In the genomic region with DNA sequence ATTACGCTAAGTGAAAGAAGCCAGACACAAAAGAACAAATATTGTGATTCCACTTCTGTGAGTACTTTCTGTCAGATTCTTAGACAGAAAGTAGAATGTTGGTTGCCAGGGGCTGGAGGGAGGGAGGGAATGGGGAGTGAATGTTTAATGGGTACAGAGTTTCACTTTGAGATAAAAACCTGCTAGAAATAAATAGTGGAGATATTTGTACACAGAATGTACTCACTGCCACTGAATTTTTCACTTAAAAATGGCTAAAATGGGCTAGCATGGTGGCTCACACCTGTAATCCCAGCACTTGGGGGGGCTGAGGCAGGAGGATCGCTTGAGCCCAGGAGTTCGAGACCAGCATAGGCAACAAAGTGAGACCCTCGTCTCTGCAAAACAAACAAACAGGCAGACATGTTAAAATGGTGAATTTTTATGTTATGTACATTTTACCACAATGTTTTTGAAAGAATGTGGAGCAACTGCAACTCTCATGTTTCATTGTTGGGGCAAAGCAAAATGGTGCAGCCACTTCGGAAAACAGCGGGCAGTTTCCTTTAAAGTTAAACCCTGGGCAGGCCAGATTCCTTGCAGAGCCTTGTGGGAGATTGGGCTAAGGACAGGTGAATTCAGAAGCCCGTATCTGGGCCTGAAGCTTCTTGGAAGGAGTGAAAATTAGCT, we compare ENCODE assay signal across 20 cellular contexts.
DNase-seq lines count a peak whose midpoint lies in the region; ATAC-seq and TF ChIP-seq lines count a peak whose summit lies in the region.
"Had no signal": no experiment of that assay in that cellular context is flagged by ENCODE, and none has a peak within 500 bp of the region (broad histone marks: within the 10 kb centered on the region; RNA-seq: fewer than 3 reads in every experiment).

No MANE protein-coding gene starts in this region.

- H2BK120ac ChIP-seq in neuronal stem cell (ENCODE audit: low read depth, low read length): no peak overlapping the region

- no peak for ATAC-seq in HG03354 (IDR thresholded peaks at IDR 0.05; ENCODE audit: poor library complexity, severe bottlenecking, unreplicated experiment)

- no peak overlapping the region for H3K4me3 Mint-ChIP-seq in CD8-positive, alpha-beta memory T cell
- H3K4me3 Mint-ChIP-seq: CD14-positive monocyte; CD4-positive, alpha-beta memory T cell; CD4-positive, CD25-positive, alpha-beta regulatory T cell had no signal

- peaks cover 0 to 2% (median 0%) of the 10 kb centered on the region in 5 donors for H3K9me3 Mint-ChIP-seq in CD8-positive, alpha-beta memory T cell
- H3K9me3 Mint-ChIP-seq: CD4-positive, alpha-beta memory T cell had no signal

- H3K27ac ChIP-seq in cingulate gyrus (ENCODE audit: low read depth, low read length) (peak overlapping the region; percentile 21), neuronal stem cell (replicated peaks; ENCODE audit: low read length) (no peak overlapping the region), testis (no peak overlapping the region), caudate nucleus (ENCODE audit: low read depth, low read length) (no peak overlapping the region)
- no peak overlapping the region for H3K27ac ChIP-seq in CD8-positive, alpha-beta memory T cell (ENCODE audit: low read depth, low read length)
- H3K27ac ChIP-seq: BLaER1 had no signal

- no peak overlapping the region for H3K23ac ChIP-seq in neuronal stem cell (ENCODE audit: low read depth, low read length, poor library complexity)

- intact Hi-C loops in testis (cut with DNase I; ENCODE audit: low total_unique reads): no loop called here

- no peak overlapping the region for H4K8ac ChIP-seq in neuronal stem cell (ENCODE audit: low read depth, low read length)

- H3K79me1 ChIP-seq in neuronal stem cell (ENCODE audit: low read depth, low read length): no peaks in the 10 kb centered on the region

- no peak overlapping the region for H4K91ac ChIP-seq in neuronal stem cell (ENCODE audit: low read depth, low read length, poor library complexity)

- no peak overlapping the region for H2BK5ac ChIP-seq in neuronal stem cell (ENCODE audit: low read length)

- H2AFZ ChIP-seq in neuronal stem cell (ENCODE audit: low read length): no peak overlapping the region

- H3K4ac ChIP-seq in neuronal stem cell (ENCODE audit: low read length): no peak overlapping the region

- H3K4me1 ChIP-seq in neuronal stem cell (ENCODE audit: control insufficient read depth in 2 of 2, insufficient read depth in 1 of 2, low read depth in 1 of 2, low read length in 2 of 2) (no peaks in the 10 kb centered on the region), testis (no peaks in the 10 kb centered on the region)
- no peaks in the 10 kb centered on the region for H3K4me1 ChIP-seq in CD8-positive, alpha-beta memory T cell (ENCODE audit: insufficient read depth, low read length)
- H3K4me1 ChIP-seq: BE2C, BLaER1 had no signal

- TF ChIP-seq CTCF in testis (IDR thresholded peaks at IDR 0.05): no peak

- peaks cover 2 to 6% of the 10 kb centered on the region in 2 donors for H3K27me3 Mint-ChIP-seq in CD8-positive, alpha-beta memory T cell
- H3K27me3 Mint-ChIP-seq: CD4-positive, alpha-beta memory T cell; CD4-positive, CD25-positive, alpha-beta regulatory T cell had no signal

- peak overlapping the region; percentile 37 for H2AK5ac ChIP-seq in neuronal stem cell (ENCODE audit: low read depth, low read length)

- CTCF ChIA-PET in CD8-positive, alpha-beta memory T cell (lab: Charles Lee): no interaction called here

- no peak overlapping the region for H2BK12ac ChIP-seq in neuronal stem cell (ENCODE audit: low read length)

- H3K36me3 ChIP-seq in neuronal stem cell (replicated peaks in 1 of 2; ENCODE audit: control insufficient read depth in 2 of 2, insufficient read depth in 2 of 2, low read length in 2 of 2): no peaks in the 10 kb centered on the region
- H3K36me3 ChIP-seq in testis (ENCODE audit: low read depth, missing control alignments): no peaks in the 10 kb centered on the region
- H3K36me3 ChIP-seq in CD8-positive, alpha-beta memory T cell (ENCODE audit: insufficient read depth, low read length): no peaks in the 10 kb centered on the region
- H3K36me3 ChIP-seq: BE2C, BLaER1 had no signal

- no peaks in the 10 kb centered on the region for H3K36me3 Mint-ChIP-seq in CD8-positive, alpha-beta memory T cell
- H3K36me3 Mint-ChIP-seq: CD14-positive monocyte; CD4-positive, alpha-beta memory T cell; CD4-positive, CD25-positive, alpha-beta regulatory T cell had no signal

- no CpG with 5 or more reads among the region's 7 CpGs for WGBS in neuronal stem cell (ENCODE audit: extremely low coverage in 2 of 2, insufficient read length in 2 of 2, insufficient replicate concordance in 1 of 2), 2 donors
- WGBS in testis, 2 donors: 89 to 95% methylated on average over 7 of the region's 7 CpGs

- H3K9me3 ChIP-seq in neuronal stem cell (replicated peaks in 1 of 2; ENCODE audit: control insufficient read depth in 2 of 2, insufficient read depth in 1 of 2, low read depth in 1 of 2, low read length in 2 of 2) (peaks cover 0 to 4% of the 10 kb centered on the region in 2 donors), testis (no peaks in the 10 kb centered on the region)
- no peaks in the 10 kb centered on the region for H3K9me3 ChIP-seq in CD8-positive, alpha-beta memory T cell (ENCODE audit: low read length)
- H3K9me3 ChIP-seq: BE2C, BLaER1, Caco-2 had no signal

- no peak for TF ChIP-seq POLR2A in testis (IDR thresholded peaks at IDR 0.05)

- H3K27me3 ChIP-seq in neuronal stem cell (ENCODE audit: control insufficient read depth in 3 of 3, insufficient read depth in 3 of 3, low read depth in 1 of 3, low read length in 3 of 3) (peaks cover 0 to 5% (median 0%) of the 10 kb centered on the region in 3 experiments), testis (no peaks in the 10 kb centered on the region)
- no peaks in the 10 kb centered on the region for H3K27me3 ChIP-seq in CD8-positive, alpha-beta memory T cell (ENCODE audit: insufficient read depth, low read length, poor library complexity, severe bottlenecking)
- H3K27me3 ChIP-seq: BE2C, BLaER1 had no signal

- no peak overlapping the region for H3K14ac ChIP-seq in neuronal stem cell (ENCODE audit: low read length)

- H3K4me2 ChIP-seq in neuronal stem cell (ENCODE audit: insufficient read depth, low read length, poor library complexity, severe bottlenecking): no peak overlapping the region
- H3K4me2 ChIP-seq: BLaER1 had no signal

- peak; percentile 93 for DNase-seq in SK-N-DZ (ENCODE audit: low spot score)
- DNase-seq in neuronal stem cell (ENCODE audit: low spot score): no peak
- DNase-seq in testis: peak; percentile 23
- no peak for DNase-seq in CD8-positive, alpha-beta memory T cell
- no peak for DNase-seq in activated naive CD4-positive, alpha-beta T cell treated with Interleukin-2 at 50 U/mL for 16 hours
- no peak for DNase-seq in caudate nucleus (lab: John Stamatoyannopoulos, UW)
- DNase-seq: 8988T; ACHN; BE2C; C1 segment of cervical spinal cord; Caco-2; Calu3; CD4-positive, alpha-beta memory T cell; CD4-positive, CD25-positive, alpha-beta regulatory T cell; DMS79 treated with DMSO at 0.1 percent for 48 hours; GF-D8 had no signal

- POLR2A ChIA-PET in CD8-positive, alpha-beta memory T cell (lab: Charles Lee): no interaction called here

- no peak overlapping the region for H3K9ac ChIP-seq in neuronal stem cell (ENCODE audit: low read depth, low read length, poor library complexity)
- H3K9ac ChIP-seq: BLaER1 had no signal

- no peak overlapping the region for H3K27ac Mint-ChIP-seq in CD8-positive, alpha-beta memory T cell
- H3K27ac Mint-ChIP-seq: CD4-positive, alpha-beta memory T cell; CD4-positive, CD25-positive, alpha-beta regulatory T cell had no signal

- no peak overlapping the region for H3K4me3 ChIP-seq in neuronal stem cell (ENCODE audit: low read length in 2 of 2)
- H3K4me3 ChIP-seq in testis: no peak overlapping the region
- H3K4me3 ChIP-seq in CD8-positive, alpha-beta memory T cell (ENCODE audit: low read length): no peak overlapping the region
- H3K4me3 ChIP-seq: BLaER1 had no signal

- H3K18ac ChIP-seq in neuronal stem cell (ENCODE audit: low read length): no peak overlapping the region

- H2BK15ac ChIP-seq in neuronal stem cell (ENCODE audit: low read length): no peak overlapping the region

- no peaks in the 10 kb centered on the region for H3K4me1 Mint-ChIP-seq in CD8-positive, alpha-beta memory T cell
- H3K4me1 Mint-ChIP-seq: CD14-positive monocyte; CD4-positive, alpha-beta memory T cell; CD4-positive, CD25-positive, alpha-beta regulatory T cell had no signal

Comparison
In these comparisons a context has a peak if more than half of its experiments do, and no peak if none do; other contexts are left out.
1. DNase-seq: peak in SK-N-DZ (single experiment) and testis (single experiment); none in neuronal stem cell (single experiment), CD8-positive, alpha-beta memory T cell (0 of 5), activated naive CD4-positive, alpha-beta T cell treated with Interleukin-2 at 50 U/mL for 16 hours (single experiment) and caudate nucleus (0 of 61).